In genomic region chr19:57746580-57747471, GRCh38 we compare ENCODE assay signal across 8 cellular contexts. TPM values are rescaled to one million over a fixed set of nuclear protein-coding genes. Genes with fewer than 3 reads are reported as not detected.
DNase-seq lines count a peak whose midpoint lies in the region; FAIRE-seq and TF ChIP-seq lines count a peak whose summit lies in the region.

Gene ZNF776 (plus strand): TSS chr19:57746815. CDS start chr19:57747059, 244 bp downstream.

- H3K4me3 ChIP-seq in neural progenitor cell, result peak within 1 kb of the TSS; percentile 84
- peak within 1 kb of the TSS; percentile 86 to 99 for H3K4me3 ChIP-seq in stomach smooth muscle (ENCODE audit: low read length in 2 of 2)

- no CpG with 5 or more reads among the region's 51 CpGs for WGBS in H9 (ENCODE audit: extremely low coverage, insufficient read length, low lambda C conversion rate)

- H3K4me1 ChIP-seq in H9 (ENCODE audit: insufficient read depth, low read length), result peaks cover 6% of the 10 kb centered on the region; the same call in 1 of the 2 replicates
- H3K4me1 ChIP-seq in neural progenitor cell, result peaks cover 10% of the 10 kb centered on the region
- H3K4me1 ChIP-seq in stomach smooth muscle (ENCODE audit: control insufficient read depth, insufficient read depth, low read length), result peaks cover 15% of the 10 kb centered on the region

- H3K36me3 Mint-ChIP-seq in H9 (ENCODE audit: insufficient read depth in 1 of 3, low read depth in 3 of 3) (peaks cover 25 to 39% (median 36%) of the 10 kb centered on the region in 3 experiments; a peak in 6 of 7 replicates), neural progenitor cell (peaks cover 44% of the 10 kb centered on the region)

- peaks cover 14% of the 10 kb centered on the region for H3K79me1 ChIP-seq in H9 (ENCODE audit: insufficient read depth, low read depth, low read length, poor library complexity, severe bottlenecking)

- no peak within 1 kb of the TSS for H3K23ac ChIP-seq in H9 (ENCODE audit: insufficient read length, low read depth, low read length)

- FAIRE-seq in G401.6 (lab: Jason Lieb, UNC), result peak; percentile 97

- no peak within 1 kb of the TSS for H2BK12ac ChIP-seq in H9 (ENCODE audit: insufficient read length, low read depth, low read length)

- H3K36me3 ChIP-seq in neural progenitor cell (no peaks in the 10 kb centered on the region), stomach smooth muscle (ENCODE audit: control insufficient read depth in 2 of 2, insufficient read depth in 2 of 2, low read length in 2 of 2) (peaks cover 23 to 24% of the 10 kb centered on the region in 2 donors)

- no peak within 1 kb of the TSS for H3T11ph ChIP-seq in H9 (ENCODE audit: low read length)

- no peak within 1 kb of the TSS for H4K91ac ChIP-seq in H9 (ENCODE audit: insufficient read length, low read depth, low read length)

- no peak within 1 kb of the TSS for H3K4ac ChIP-seq in H9 (ENCODE audit: low read depth, low read length)

- H3F3A ChIP-seq in neural progenitor cell (ENCODE audit: low read depth), result no peaks in the 10 kb centered on the region

- H3K27me3 Mint-ChIP-seq in H9 (ENCODE audit: low read depth), result peaks cover 6% of the 10 kb centered on the region
- peaks cover 10% of the 10 kb centered on the region for H3K27me3 Mint-ChIP-seq in neural progenitor cell (ENCODE audit: insufficient read depth, low read depth)

- H4K5ac ChIP-seq in H9 (ENCODE audit: insufficient read length, low read depth, low read length), result no peak within 1 kb of the TSS

- no peak within 1 kb of the TSS for H2BK5ac ChIP-seq in H9 (ENCODE audit: insufficient read length, low read length)

- H4K20me1 ChIP-seq in H9 (ENCODE audit: control insufficient read depth, insufficient read depth, insufficient read length) (no peaks in the 10 kb centered on the region), neural progenitor cell (ENCODE audit: low read depth) (peaks cover 34% of the 10 kb centered on the region)

- H2AFZ ChIP-seq in H9 (ENCODE audit: low read length), result no peak within 1 kb of the TSS
- peak within 1 kb of the TSS; percentile 82 for H2AFZ ChIP-seq in neural progenitor cell (replicated peaks)

- no peak within 1 kb of the TSS for H2BK120ac ChIP-seq in H9 (ENCODE audit: low read depth, low read length, poor library complexity, severe bottlenecking)

- H2AK5ac ChIP-seq in H9 (ENCODE audit: insufficient read length, low read length), result no peak within 1 kb of the TSS

- H3K9ac ChIP-seq in H9 (ENCODE audit: extremely low read depth, insufficient read length, low read length), result peak within 1 kb of the TSS; percentile 91
- peak within 1 kb of the TSS; percentile 87 for H3K9ac ChIP-seq in neural progenitor cell
- H3K9ac ChIP-seq in stomach smooth muscle (ENCODE audit: low read length in 2 of 2), result peak within 1 kb of the TSS; percentile 78 to 93

- H3K4me1 Mint-ChIP-seq in H9, result peaks cover 10 to 11% of the 10 kb centered on the region in 2 experiments
- peaks cover 12% of the 10 kb centered on the region for H3K4me1 Mint-ChIP-seq in neural progenitor cell

- H3K27me3 ChIP-seq in H9 (ENCODE audit: insufficient read depth, low read length), result no peaks in the 10 kb centered on the region
- no peaks in the 10 kb centered on the region for H3K27me3 ChIP-seq in neural progenitor cell
- H3K27me3 ChIP-seq in stomach smooth muscle (ENCODE audit: control insufficient read depth in 1 of 2, insufficient read depth in 2 of 2, low read length in 2 of 2), result no peaks in the 10 kb centered on the region

- H3K23me2 ChIP-seq in H9 (ENCODE audit: insufficient read length, low read depth, low read length, poor library complexity, severe bottlenecking), result peaks cover 6% of the 10 kb centered on the region

- no peaks in the 10 kb centered on the region; a peak in 1 of 5 replicates for H3K9me3 Mint-ChIP-seq in H9
- H3K9me3 Mint-ChIP-seq in neural progenitor cell, result peaks cover 54% of the 10 kb centered on the region

- H3K4me3 Mint-ChIP-seq in H9 (peak within 1 kb of the TSS; percentile 96 to 99), neural progenitor cell (peak within 1 kb of the TSS; percentile 96)

- H3K4me2 ChIP-seq in H9 (ENCODE audit: insufficient read depth, insufficient read length, low read length), result peak within 1 kb of the TSS; percentile 99
- H3K4me2 ChIP-seq in neural progenitor cell, result peak within 1 kb of the TSS; percentile 97

- no peak within 1 kb of the TSS for H2BK15ac ChIP-seq in H9 (ENCODE audit: low read depth, low read length)

- peak within 1 kb of the TSS; percentile 91 for H3K18ac ChIP-seq in H9 (ENCODE audit: insufficient read length, low read depth, low read length)

- H3K27ac Mint-ChIP-seq in H9, result peak within 1 kb of the TSS; percentile 93 to 99 (median 94)
- peak within 1 kb of the TSS; percentile 94 for H3K27ac Mint-ChIP-seq in neural progenitor cell

- no peak for TF ChIP-seq CTCF in H9 (conservative IDR thresholded peaks at IDR 0.05)
- no peak for TF ChIP-seq CTCF in neural progenitor cell (IDR thresholded peaks at IDR 0.05)

- H3K9me3 ChIP-seq in H9 (ENCODE audit: control insufficient read depth, low read depth, low read length) (no peaks in the 10 kb centered on the region), neural progenitor cell (ENCODE audit: low read depth) (no peaks in the 10 kb centered on the region), stomach smooth muscle (ENCODE audit: control insufficient read depth in 2 of 2, low read length in 2 of 2) (peaks cover 5 to 15% of the 10 kb centered on the region in 2 donors)

- no peak within 1 kb of the TSS for H3K27ac ChIP-seq in H9 (ENCODE audit: insufficient read length, low read depth, low read length)
- no peak within 1 kb of the TSS for H3K27ac ChIP-seq in neural progenitor cell
- H3K27ac ChIP-seq in stomach smooth muscle (ENCODE audit: low read length), result peak within 1 kb of the TSS; percentile 74

- H3K79me2 ChIP-seq in H9 (ENCODE audit: insufficient read depth, low read length), result peaks cover 21% of the 10 kb centered on the region
- peaks cover 48% of the 10 kb centered on the region for H3K79me2 ChIP-seq in neural progenitor cell (ENCODE audit: low read depth)

- H4K8ac ChIP-seq in H9 (replicated peaks; ENCODE audit: insufficient read length, low read depth, low read length), result no peak within 1 kb of the TSS

- H3K56ac ChIP-seq in H9 (ENCODE audit: insufficient read length, low read depth, low read length), result no peak within 1 kb of the TSS

- H3K14ac ChIP-seq in H9 (ENCODE audit: insufficient read depth, low read length), result peak within 1 kb of the TSS; percentile 61; the same call in 1 of the 2 replicates

- DNase-seq in H9, result peak; percentile 87
- peak; percentile 93 for DNase-seq in M059J (ENCODE audit: low read depth)
- peak; percentile 77 for DNase-seq in SHP77 treated with DMSO at 0.1 percent for 48 hours (lab: John Stamatoyannopoulos, UW)
- DNase-seq in activated gamma-delta T cell treated with anti-CD3 and anti-CD28 coated beads, Interleukin-2, amount 50 U/mL, for 16 hours (ENCODE audit: low read depth), result peak; percentile 73
- DNase-seq in foreskin melanocyte, result peak; percentile 90
- peak; percentile 95 for DNase-seq in neural progenitor cell (ENCODE audit: low spot score)

- no peak within 1 kb of the TSS for H2BK20ac ChIP-seq in H9 (ENCODE audit: low read depth, low read length, poor library complexity, severe bottlenecking)

RNA-seq across cellular contexts. Expression of gene ZNF776, which starts in this region (rescaled TPM):
- total RNA-seq in H9 (2021) (19.7 and 22.8 TPM in 2 replicates), neural progenitor cell (ENCODE audit: low replicate concordance) (33.9 and 48.3 TPM in 2 replicates)
- total RNA-seq in M059J (2014; rRNA removed; shearing (Covaris generic)), result 11.4 and 12.8 TPM in 2 replicates
